ENCODE assay signal across 21 cellular contexts in the genomic region with DNA sequence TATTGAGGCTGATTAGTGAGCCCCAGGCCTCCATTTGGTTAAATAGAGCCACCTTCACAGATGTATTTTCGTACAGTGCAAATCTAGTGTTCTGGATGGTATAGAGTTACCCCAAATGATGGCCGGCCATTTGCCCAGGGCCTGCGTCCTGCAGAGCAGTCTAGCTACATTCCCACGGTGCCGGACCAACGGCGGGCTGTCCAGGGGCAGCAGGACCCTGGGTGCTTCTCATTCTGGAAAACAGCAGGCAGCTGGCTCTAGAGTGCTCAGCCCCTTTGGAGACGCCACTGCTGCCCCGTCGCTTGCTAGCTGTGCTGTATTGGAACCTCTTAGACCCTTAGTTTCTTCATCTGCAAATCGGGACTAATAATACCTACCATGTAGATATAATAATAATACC.
DNase-seq lines count a peak whose midpoint lies in the region; ATAC-seq lines count a peak whose summit lies in the region.
"Had no signal": no experiment of that assay in that cellular context is flagged by ENCODE, and none has a peak within 500 bp of the region (broad histone marks: within the 10 kb centered on the region; RNA-seq: fewer than 3 reads in every experiment).

No MANE protein-coding gene starts in this region.

- no peaks in the 10 kb centered on the region for H3K79me2 ChIP-seq in trophoblast cell (ENCODE audit: control insufficient read depth, insufficient read depth, low read length, poor library complexity)

- H3K79me1 ChIP-seq in trophoblast cell (ENCODE audit: low read length), result no peaks in the 10 kb centered on the region

- H3K9ac ChIP-seq in trophoblast cell (ENCODE audit: low read length), result no peak overlapping the region

- no peaks in the 10 kb centered on the region for H3K9me3 ChIP-seq in CD4-positive, CD25-positive, alpha-beta regulatory T cell (ENCODE audit: control insufficient read depth in 2 of 2, low read length in 2 of 2)
- peaks cover 2% of the 10 kb centered on the region for H3K9me3 ChIP-seq in trophoblast cell (ENCODE audit: insufficient read depth, low read depth, low read length)

- no peak overlapping the region for H2BK12ac ChIP-seq in trophoblast cell (ENCODE audit: low read length)

- H3K36me3 Mint-ChIP-seq in activated T-cell treated with anti-CD3 and anti-CD28 coated beads, Interleukin-2, amount 50 U/mL, for 24 hours (ENCODE audit: low read depth), result peaks cover 13% of the 10 kb centered on the region
- H3K36me3 Mint-ChIP-seq in CD4-positive, CD25-positive, alpha-beta regulatory T cell, result peaks cover 11% of the 10 kb centered on the region
- H3K36me3 Mint-ChIP-seq in activated naive CD8-positive, alpha-beta T cell treated with anti-CD3 and anti-CD28 coated beads, Interleukin-2, amount 50 U/mL, for 24 hours (ENCODE audit: low read depth), result peaks cover 5% of the 10 kb centered on the region

- no peaks in the 10 kb centered on the region for H3K27me3 Mint-ChIP-seq in activated T-cell treated with anti-CD3 and anti-CD28 coated beads, Interleukin-2, amount 50 U/mL, for 24 hours
- no peaks in the 10 kb centered on the region for H3K27me3 Mint-ChIP-seq in CD4-positive, CD25-positive, alpha-beta regulatory T cell
- peaks cover 1% of the 10 kb centered on the region for H3K27me3 Mint-ChIP-seq in activated naive CD8-positive, alpha-beta T cell treated with anti-CD3 and anti-CD28 coated beads, Interleukin-2, amount 50 U/mL, for 24 hours
- H3K27me3 Mint-ChIP-seq: naive thymus-derived CD4-positive, alpha-beta T cell had no signal

- H3K27ac ChIP-seq in CD4-positive, CD25-positive, alpha-beta regulatory T cell (ENCODE audit: insufficient read depth, low read length, poor library complexity, severe bottlenecking), result no peak overlapping the region
- H3K27ac ChIP-seq in trophoblast cell (ENCODE audit: low read depth, low read length), result no peak overlapping the region
- H3K27ac ChIP-seq: brain microvascular endothelial cell, C4-2B, HL-60 had no signal

- no peaks in the 10 kb centered on the region for H3K4me1 ChIP-seq in CD4-positive, CD25-positive, alpha-beta regulatory T cell (ENCODE audit: control insufficient read depth, insufficient read depth, low read length, poor library complexity, severe bottlenecking)
- H3K4me1 ChIP-seq in trophoblast cell (ENCODE audit: control insufficient read depth in 1 of 2, insufficient read depth in 2 of 2, low read length in 2 of 2), result no peaks in the 10 kb centered on the region

- no peak overlapping the region for H3K18ac ChIP-seq in trophoblast cell (ENCODE audit: low read length)

- H3K4me1 Mint-ChIP-seq in activated T-cell treated with anti-CD3 and anti-CD28 coated beads, Interleukin-2, amount 50 U/mL, for 24 hours (ENCODE audit: low read depth), result peaks cover 13% of the 10 kb centered on the region
- peaks cover 0 to 19% (median 17%) of the 10 kb centered on the region in 4 donors for H3K4me1 Mint-ChIP-seq in CD4-positive, CD25-positive, alpha-beta regulatory T cell
- peaks cover 26% of the 10 kb centered on the region for H3K4me1 Mint-ChIP-seq in activated naive CD8-positive, alpha-beta T cell treated with anti-CD3 and anti-CD28 coated beads, Interleukin-2, amount 50 U/mL, for 24 hours

- WGBS in trophoblast cell (ENCODE audit: extremely low coverage, insufficient coverage, insufficient read length), result no CpG with 5 or more reads among the region's 11 CpGs

- H3K23ac ChIP-seq in trophoblast cell (ENCODE audit: low read length), result no peak overlapping the region

- H3K4me3 ChIP-seq in CD4-positive, CD25-positive, alpha-beta regulatory T cell (ENCODE audit: low read depth, low read length), result no peak overlapping the region
- H3K4me3 ChIP-seq in trophoblast cell (ENCODE audit: low read depth, low read length), result peak overlapping the region; percentile 16

- no peak for DNase-seq in activated T-cell treated with anti-CD3 and anti-CD28 coated beads, Interleukin-2, amount 50 U/mL, for 24 hours
- no peak for DNase-seq in activated T-cell treated with anti-CD3 and anti-CD28 coated beads for 4 hours
- DNase-seq in CD4-positive, CD25-positive, alpha-beta regulatory T cell, result no peak
- no peak for DNase-seq in activated naive CD8-positive, alpha-beta T cell treated with anti-CD3 and anti-CD28 coated beads, Interleukin-2, amount 50 U/mL, for 24 hours
- DNase-seq in trophoblast cell, result no peak
- no peak for DNase-seq in DMS53 (lab: John Stamatoyannopoulos, UW)
- no peak for DNase-seq in activated effector memory CD4-positive, alpha-beta T cell treated with Interleukin-2 at 50 U/mL for 16 hours
- DNase-seq: activated CD4-positive, alpha-beta T cell treated with anti-CD3 and anti-CD28 coated beads, Interleukin-2, amount 50 U/mL, for 1 hour; brain microvascular endothelial cell; cortex of kidney; kidney glomerular epithelial cell; naive thymus-derived CD4-positive, alpha-beta T cell; NCI-H1105; NCI-H2081; NCI-H446 treated with DMSO at 0.1 percent for 48 hours; OCI-M1; stimulated activated CD8-positive, alpha-beta memory T cell treated with anti-CD3 and anti-CD28 coated beads, Interleukin-4, amount 100 ng/mL, for 48 hours had no signal

- no peak overlapping the region for H4K8ac ChIP-seq in trophoblast cell (ENCODE audit: low read depth, low read length)

- no peak overlapping the region for H4K91ac ChIP-seq in trophoblast cell (ENCODE audit: low read depth, low read length)

- no peak for ATAC-seq in CD4-positive, CD25-positive, alpha-beta regulatory T cell (ENCODE audit: low read depth in 2 of 2)
- ATAC-seq in activated naive CD8-positive, alpha-beta T cell treated with anti-CD3 and anti-CD28 coated beads, Interleukin-2, amount 50 U/mL, for 24 hours, result peak; percentile 6
- ATAC-seq in GM18867 (IDR thresholded peaks at IDR 0.05; ENCODE audit: unreplicated experiment), result no peak
- ATAC-seq: HepG2; naive thymus-derived CD4-positive, alpha-beta T cell had no signal

- H2BK120ac ChIP-seq in trophoblast cell (ENCODE audit: insufficient read depth, low read length, poor library complexity), result no peak overlapping the region

- no peaks in the 10 kb centered on the region for H3K9me3 Mint-ChIP-seq in activated T-cell treated with anti-CD3 and anti-CD28 coated beads, Interleukin-2, amount 50 U/mL, for 24 hours
- H3K9me3 Mint-ChIP-seq in CD4-positive, CD25-positive, alpha-beta regulatory T cell, result peaks cover 0 to 2% (median 0%) of the 10 kb centered on the region in 7 donors
- no peaks in the 10 kb centered on the region for H3K9me3 Mint-ChIP-seq in activated naive CD8-positive, alpha-beta T cell treated with anti-CD3 and anti-CD28 coated beads, Interleukin-2, amount 50 U/mL, for 24 hours

- no peak overlapping the region for H2AFZ ChIP-seq in trophoblast cell (ENCODE audit: insufficient read depth, low read length, poor library complexity)

- no peak overlapping the region for H3K14ac ChIP-seq in trophoblast cell (ENCODE audit: low read length)

- no peak overlapping the region for H3K4me2 ChIP-seq in trophoblast cell (ENCODE audit: low read length)

- no peak overlapping the region for H3K4ac ChIP-seq in trophoblast cell (ENCODE audit: low read depth, low read length)

- H3K4me3 Mint-ChIP-seq in activated T-cell treated with anti-CD3 and anti-CD28 coated beads, Interleukin-2, amount 50 U/mL, for 24 hours, result no peak overlapping the region
- H3K4me3 Mint-ChIP-seq in CD4-positive, CD25-positive, alpha-beta regulatory T cell, result no peak overlapping the region
- H3K4me3 Mint-ChIP-seq in activated naive CD8-positive, alpha-beta T cell treated with anti-CD3 and anti-CD28 coated beads, Interleukin-2, amount 50 U/mL, for 24 hours, result peak overlapping the region; percentile 54
- H3K4me3 Mint-ChIP-seq: naive thymus-derived CD4-positive, alpha-beta T cell had no signal

- H3K27ac Mint-ChIP-seq in activated T-cell treated with anti-CD3 and anti-CD28 coated beads, Interleukin-2, amount 50 U/mL, for 24 hours, result peak overlapping the region; percentile 83
- H3K27ac Mint-ChIP-seq in CD4-positive, CD25-positive, alpha-beta regulatory T cell, result peak overlapping the region in 2 of 3 donors; percentile 62 to 90
- H3K27ac Mint-ChIP-seq in activated naive CD8-positive, alpha-beta T cell treated with anti-CD3 and anti-CD28 coated beads, Interleukin-2, amount 50 U/mL, for 24 hours, result peak overlapping the region; percentile 85

- no peak overlapping the region for H2AK5ac ChIP-seq in trophoblast cell (ENCODE audit: low read length)

- no peak overlapping the region for H4K12ac ChIP-seq in trophoblast cell (ENCODE audit: low read depth, low read length)

- H2BK5ac ChIP-seq in trophoblast cell (ENCODE audit: low read depth, low read length, poor library complexity), result no peak overlapping the region

- peaks cover 16% of the 10 kb centered on the region for H3K36me3 ChIP-seq in CD4-positive, CD25-positive, alpha-beta regulatory T cell (ENCODE audit: control insufficient read depth, insufficient read depth, low read length)
- H3K36me3 ChIP-seq in trophoblast cell (ENCODE audit: control insufficient read depth in 1 of 2, insufficient read depth in 2 of 2, low read length in 2 of 2), result no peaks in the 10 kb centered on the region

- no peaks in the 10 kb centered on the region for H3K27me3 ChIP-seq in CD4-positive, CD25-positive, alpha-beta regulatory T cell (ENCODE audit: control insufficient read depth, insufficient read depth, low read length)
- no peaks in the 10 kb centered on the region for H3K27me3 ChIP-seq in trophoblast cell (ENCODE audit: insufficient read depth, low read length)
- H3K27me3 ChIP-seq: brain microvascular endothelial cell had no signal
